ENCODE assay signal across 8 cellular contexts in the genomic region with DNA sequence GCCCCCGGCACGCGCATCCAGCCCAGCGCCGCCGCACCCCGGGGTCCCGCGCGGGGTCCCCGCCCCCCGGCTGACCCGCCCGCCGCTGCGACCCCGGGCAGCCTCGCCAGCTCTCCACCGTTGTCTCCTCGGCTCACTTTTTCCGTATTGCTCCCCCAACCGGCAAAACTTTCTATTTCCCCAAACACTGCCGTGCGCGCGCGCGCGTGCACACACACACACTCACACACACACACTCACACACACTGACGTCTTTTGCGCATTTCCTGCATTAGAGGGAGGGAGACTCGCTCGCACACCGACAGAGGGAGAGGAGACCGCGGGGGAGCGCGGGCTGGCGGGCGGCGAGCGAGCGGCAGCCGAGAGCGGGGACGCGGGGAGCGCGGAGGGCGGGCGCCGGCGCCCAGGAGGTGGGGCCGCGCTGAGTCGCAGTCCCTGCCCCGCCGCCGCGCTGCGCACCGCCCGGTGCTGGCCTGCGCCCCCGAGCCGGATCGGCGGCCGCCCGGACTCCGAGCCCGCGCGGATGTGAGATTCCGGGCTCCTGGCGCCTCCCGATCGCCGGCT. TPM values are rescaled to one million over a fixed set of nuclear protein-coding genes. Genes with fewer than 3 reads are reported as not detected.
A peak's percentile ranks its signal among the peaks of the same experiment; 100 is the strongest.
DNase-seq lines count a peak whose midpoint lies in the region; ATAC-seq and TF ChIP-seq lines count a peak whose summit lies in the region.

No MANE protein-coding gene starts in this region.

- H3K4me3 ChIP-seq in GM12875 (ENCODE audit: low read depth, low read length): peak overlapping the region; percentile 79
- peak overlapping the region; percentile 87 for H3K4me3 ChIP-seq in left ventricle myocardium inferior
- H3K4me3 ChIP-seq in prostate gland: peak overlapping the region; percentile 91 to 98

- H3K9me3 ChIP-seq in left ventricle myocardium inferior (replicated peaks) (no peaks in the 10 kb centered on the region), prostate gland (no peaks in the 10 kb centered on the region)

- peak; percentile 91 for TF ChIP-seq POLR2A in prostate gland (IDR thresholded peaks at IDR 0.05)

- peak overlapping the region; percentile 99 for H3K27ac ChIP-seq in left ventricle myocardium inferior (replicated peaks)
- peak overlapping the region; percentile 98 to 100 for H3K27ac ChIP-seq in prostate gland

- H3K4me1 ChIP-seq in left ventricle myocardium inferior (peaks cover 70% of the 10 kb centered on the region), prostate gland (replicated peaks) (peaks cover 10% of the 10 kb centered on the region)

- peaks cover 3% of the 10 kb centered on the region for H3K36me3 ChIP-seq in left ventricle myocardium inferior
- no peaks in the 10 kb centered on the region for H3K36me3 ChIP-seq in prostate gland

- DNase-seq in NCI-H1092 treated with DMSO at 0.1 percent for 48 hours (lab: John Stamatoyannopoulos, UW) (peak; percentile 35), T-helper 1 cell (peak; percentile 86 to 94 (median 92)), amniotic stem cell (lab: John Stamatoyannopoulos, UW) (peak; percentile 93), left ventricle myocardium inferior (peak; percentile 94), prostate gland (ENCODE audit: low spot score) (peak; percentile 95), ureter (ENCODE audit: low spot score) (peak; percentile 97)

- WGBS in prostate gland: 0% methylated on average over 76 of the region's 79 CpGs

- H3K27me3 ChIP-seq in left ventricle myocardium inferior (ENCODE audit: low read depth) (no peaks in the 10 kb centered on the region), prostate gland (replicated peaks; ENCODE audit: insufficient read depth) (no peaks in the 10 kb centered on the region)

- ATAC-seq in HG02623 (IDR thresholded peaks at IDR 0.05; ENCODE audit: unreplicated experiment): peak; percentile 69

- intact Hi-C loops in left ventricle myocardium inferior (cut with micrococcal nuclease) (no loop called here), prostate gland (cut with DNase I) (loop anchor here (2.0 to 5.0 kb wide), 2 partner anchors 51 to 128 kb away; no protein-coding TSS in a partner anchor)

- peak; percentile 50 for TF ChIP-seq CTCF in GM12875 (IDR thresholded peaks at IDR 0.05; ENCODE audit: borderline replicate concordance, insufficient read depth, low read depth, low read length)
- TF ChIP-seq CTCF in left ventricle myocardium inferior (IDR thresholded peaks at IDR 0.05; ENCODE audit: borderline replicate concordance): peak; percentile 55
- TF ChIP-seq CTCF in prostate gland (IDR thresholded peaks at IDR 0.05): peak in 3 of 4 experiments; percentile 22 to 73 (median 55)

RNA-seq across cellular contexts. Expression of gene PRKCE, which starts 0.5 kb away (rescaled TPM):
- 14.7 TPM for total RNA-seq in left ventricle myocardium inferior
- 10 to 100 TPM in 1 of 2 donors, 1 to 10 TPM in 1; 7.2 to 25.4 TPM for total RNA-seq in prostate gland
- 54.3 TPM for total RNA-seq in ureter

RNA-seq across cellular contexts. Expression of gene SRBD1, which starts 39.9 kb away (rescaled TPM):
- 11.8 TPM for total RNA-seq in left ventricle myocardium inferior
- 10 to 100 TPM; 16.5 to 25.9 TPM for total RNA-seq in prostate gland
- total RNA-seq in ureter: 30.3 TPM

Comparison
In these comparisons a context has a peak if more than half of its experiments do, and no peak if none do; other contexts are left out.
1. Peak in every context shown above with its lines: DNase-seq, ATAC-seq, H3K4me3 ChIP-seq and H3K27ac ChIP-seq.
2. DNase-seq: peak in every context shown above with its lines; median percentile 97 in ureter; 95 in prostate gland; 94 in left ventricle myocardium inferior; 93 in amniotic stem cell; 92 in T-helper 1 cell; 35 in NCI-H1092 treated with DMSO at 0.1 percent for 48 hours.